18 cellular contexts compared by ENCODE assay signal in the genomic region with DNA sequence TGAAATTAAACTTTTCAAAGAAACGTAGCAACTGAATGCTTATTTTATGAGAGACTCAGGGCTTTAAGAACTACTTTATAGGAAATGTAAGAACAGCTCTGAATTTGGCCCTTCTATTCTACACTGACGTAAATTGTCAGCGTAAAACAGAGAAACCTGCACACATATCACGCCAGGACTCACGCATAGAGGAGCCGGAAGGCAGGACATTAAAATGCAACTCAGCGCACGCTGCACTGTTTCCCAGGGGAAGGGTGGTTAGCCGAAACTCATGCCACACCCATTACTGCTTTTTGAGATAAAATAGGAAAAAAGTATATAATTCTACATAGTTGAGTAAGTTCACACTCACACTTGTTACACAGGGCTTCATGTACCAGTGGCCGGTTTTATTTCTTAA. TPM values are rescaled to one million over a fixed set of nuclear protein-coding genes. Genes with fewer than 3 reads are reported as not detected.
DNase-seq lines count a peak whose midpoint lies in the region; ATAC-seq and TF ChIP-seq lines count a peak whose summit lies in the region.
"Had no signal": no experiment of that assay in that cellular context is flagged by ENCODE, and none has a peak within 500 bp of the region (broad histone marks: within the 10 kb centered on the region; RNA-seq: fewer than 3 reads in every experiment).

No MANE protein-coding gene starts in this region.

- peak overlapping the region; percentile 88 for H3K27ac Mint-ChIP-seq in neural crest cell (ENCODE audit: unreplicated experiment)

- no peaks in the 10 kb centered on the region for H3K27me3 Mint-ChIP-seq in neural crest cell (ENCODE audit: low read depth)

- H3K4me3 ChIP-seq in fibroblast of mammary gland (ENCODE audit: control insufficient read depth, low read depth, low read length): no peak overlapping the region
- no peak overlapping the region for H3K4me3 ChIP-seq in stomach
- H3K4me3 ChIP-seq: prostate gland, SJSA1, upper lobe of left lung had no signal

- ATAC-seq in Right ventricle myocardium inferior: peak; percentile 29
- no peak for ATAC-seq in HG03521 (IDR thresholded peaks at IDR 0.05; ENCODE audit: unreplicated experiment)
- no peak for ATAC-seq in HG03378 (IDR thresholded peaks at IDR 0.05; ENCODE audit: unreplicated experiment)
- ATAC-seq: HepG2 had no signal

- intact Hi-C loops in Right ventricle myocardium inferior (cut with DNase I) (loop anchor here (5.0 kb wide), 1 partner anchor 33 kb away; no protein-coding TSS in a partner anchor), cardiac septum (cut with DNase I) (loop anchor here (5.0 kb wide), 1 partner anchor 33 kb away; no protein-coding TSS in a partner anchor), stomach (cut with DNase I; ENCODE audit: low total_unique reads) (no loop called here)

- H3K27ac ChIP-seq in stomach: peak overlapping the region in 2 of 5 donors; percentile 18 to 62
- H3K27ac ChIP-seq: prostate gland, SJSA1, upper lobe of left lung had no signal

- DNase-seq in Right ventricle myocardium inferior (ENCODE audit: missing footprints): no peak
- no peak for DNase-seq in cardiac septum (ENCODE audit: low spot score)
- DNase-seq in fibroblast of mammary gland (ENCODE audit: low read depth): peak; percentile 60
- no peak for DNase-seq in neural crest cell (ENCODE audit: low read depth, low spot score)
- DNase-seq in stomach: no peak
- DNase-seq in NCI-H226: no peak
- DNase-seq: activated gamma-delta T cell treated with Interleukin-2 at 50 U/mL for 16 hours; CD8-positive, alpha-beta memory T cell; effector memory CD4-positive, alpha-beta T cell; kidney; NCI-H1092; stimulated activated CD4-positive, alpha-beta T cell treated with anti-CD3 and anti-CD28 coated beads, Interleukin-2, amount 100 ng/mL, for 24 hours had no signal

- WGBS in stomach, 5 donors: 49 to 77% (median 73%) methylated on average over 10 of the region's 10 CpGs

- TF ChIP-seq EP300 in stomach (IDR thresholded peaks at IDR 0.05): no peak

- peaks cover 12 to 63% (median 40%) of the 10 kb centered on the region in 4 donors for H3K4me1 ChIP-seq in stomach
- H3K4me1 ChIP-seq: prostate gland had no signal

- no peak for TF ChIP-seq POLR2A in stomach (IDR thresholded peaks at IDR 0.05)

- no peak overlapping the region for H3K4me3 Mint-ChIP-seq in neural crest cell
- H3K4me3 Mint-ChIP-seq: CD8-positive, alpha-beta memory T cell had no signal

- H3K4me1 Mint-ChIP-seq in neural crest cell: peaks cover 17% of the 10 kb centered on the region
- H3K4me1 Mint-ChIP-seq: CD8-positive, alpha-beta memory T cell had no signal

- peaks cover 0 to 11% (median 7%) of the 10 kb centered on the region in 4 donors for H3K9me3 ChIP-seq in stomach
- H3K9me3 ChIP-seq: prostate gland had no signal

- peaks cover 0 to 49% (median 27%) of the 10 kb centered on the region in 4 donors for H3K36me3 ChIP-seq in stomach
- H3K36me3 ChIP-seq: prostate gland had no signal

- no peaks in the 10 kb centered on the region for H3K27me3 ChIP-seq in stomach
- H3K27me3 ChIP-seq: SJSA1, upper lobe of left lung had no signal

- peaks cover 32% of the 10 kb centered on the region for H3K36me3 Mint-ChIP-seq in neural crest cell (ENCODE audit: low read depth)

- TF ChIP-seq CTCF in fibroblast of mammary gland (conservative IDR thresholded peaks at IDR 0.05; ENCODE audit: control insufficient read depth, insufficient read depth, low read depth, low read length) (no peak), neural crest cell (conservative IDR thresholded peaks at IDR 0.05) (no peak), stomach (IDR thresholded peaks at IDR 0.05) (no peak)

- peaks cover 7% of the 10 kb centered on the region for H3K9me3 Mint-ChIP-seq in neural crest cell

RNA-seq across cellular contexts. Expression of a gene that starts 7.4 kb away (rescaled TPM):
- total RNA-seq in Right ventricle myocardium inferior: 132 TPM
- total RNA-seq in cardiac septum: 155 TPM
- 77.8 and 81.8 TPM in 2 replicates for total RNA-seq in neural crest cell
- 100 to 1,000 TPM; 154 to 333 (median 248) TPM for total RNA-seq in stomach
- polyA plus RNA-seq in stomach: 100 to 1,000 TPM in 1 of 3 donors, 10 to 100 TPM in 2; 66.6 to 108 (median 92.2) TPM
